ENCODE assay signal across 8 cellular contexts in the genomic region with DNA sequence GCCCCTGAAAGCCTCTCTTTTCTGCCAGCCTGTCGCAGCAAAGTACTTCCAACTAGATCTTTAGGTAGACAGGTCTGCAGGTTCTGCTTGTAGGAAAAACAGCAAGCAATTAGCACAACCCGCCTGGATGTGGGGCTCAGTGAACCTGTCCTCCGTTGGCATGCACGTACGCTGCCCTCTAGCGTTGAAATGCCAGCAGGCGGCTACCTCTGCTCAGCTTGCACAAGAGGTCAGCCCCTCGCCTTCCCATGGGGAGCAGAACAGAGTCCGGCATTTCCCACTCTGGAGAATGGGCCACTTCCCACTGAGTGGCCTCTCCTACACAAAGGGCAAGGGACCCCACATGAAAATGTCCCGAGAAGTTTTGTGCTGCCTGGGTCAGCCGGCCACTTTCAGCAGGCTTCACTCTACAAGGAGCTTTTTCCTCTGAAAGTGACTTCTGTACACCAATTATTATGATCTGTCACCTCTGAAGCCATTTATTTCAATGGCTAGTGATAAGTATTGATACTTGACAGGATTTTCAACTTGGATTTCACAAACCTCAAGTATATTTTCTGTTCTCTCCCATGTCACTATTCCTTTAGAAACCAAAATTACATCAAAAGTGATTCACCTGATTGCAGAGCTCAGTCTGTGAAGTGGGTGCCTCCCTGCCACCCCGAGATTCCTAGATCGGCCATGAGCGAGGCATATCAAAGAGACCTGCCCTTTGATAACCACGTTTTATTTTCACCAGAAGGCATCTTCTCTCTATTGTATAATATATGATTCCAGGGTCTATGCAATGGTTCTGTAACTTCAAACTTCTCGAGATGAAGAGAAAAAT. TPM values are rescaled to one million over a fixed set of nuclear protein-coding genes. Genes with fewer than 3 reads are reported as not detected.
DNase-seq lines count a peak whose midpoint lies in the region; ATAC-seq and TF ChIP-seq lines count a peak whose summit lies in the region.

No MANE protein-coding gene starts in this region.

- peaks cover 4% of the 10 kb centered on the region for H3K36me3 Mint-ChIP-seq in Calu3 (ENCODE audit: insufficient read depth, unreplicated experiment)
- H3K36me3 Mint-ChIP-seq in naive thymus-derived CD4-positive, alpha-beta T cell = peaks cover 0 to 3% (median 0%) of the 10 kb centered on the region in 5 donors

- CTCF ChIA-PET in Calu3 (lab: Charles Lee) = interaction anchor here (0.5 to 1.9 kb wide), 6 partner anchors 18 to 1605 kb away, joined by 3 to 10 read pairs (median 3); no protein-coding TSS in a partner anchor
- CTCF ChIA-PET in HEK293 (lab: Yijun Ruan, JAX) = interaction anchor here (0.6 to 6.0 kb wide), 28 partner anchors 10 to 369 kb away, joined by 3 to 50 read pairs (median 4); no protein-coding TSS in a partner anchor
- CTCF ChIA-PET in naive thymus-derived CD4-positive, alpha-beta T cell (lab: Charles Lee) = interaction anchor here (0.7 to 1.3 kb wide), 5 partner anchors 10 to 102 kb away, joined by 3 read pairs; no protein-coding TSS in a partner anchor

- H3K4me3 Mint-ChIP-seq in Calu3 (ENCODE audit: low read depth, unreplicated experiment) = no peak overlapping the region
- H3K4me3 Mint-ChIP-seq in naive thymus-derived CD4-positive, alpha-beta T cell = peak overlapping the region in 1 of 10 donors; percentile 15

- H3K27ac ChIP-seq in HEK293 (ENCODE audit: extremely low read depth, low read depth, low read length) (no peak overlapping the region), epithelial cell of prostate (no peak overlapping the region)
- H3K27ac ChIP-seq in naive thymus-derived CD4-positive, alpha-beta T cell (ENCODE audit: low read depth, low read length) = no peak overlapping the region

- H3K27me3 ChIP-seq in naive thymus-derived CD4-positive, alpha-beta T cell (ENCODE audit: control insufficient read depth in 2 of 2, insufficient read depth in 2 of 2, low read length in 2 of 2) = no peaks in the 10 kb centered on the region

- H3K4me1 Mint-ChIP-seq in Calu3 (ENCODE audit: low read depth, unreplicated experiment) = peaks cover 51% of the 10 kb centered on the region
- peaks cover 5 to 19% (median 11%) of the 10 kb centered on the region in 7 donors for H3K4me1 Mint-ChIP-seq in naive thymus-derived CD4-positive, alpha-beta T cell

- H3K4me1 ChIP-seq in HEK293 (ENCODE audit: control insufficient read depth, insufficient read depth, low read length) = peaks cover 2% of the 10 kb centered on the region; the same call in 1 of the 2 replicates
- H3K4me1 ChIP-seq in naive thymus-derived CD4-positive, alpha-beta T cell (ENCODE audit: control insufficient read depth in 2 of 2, insufficient read depth in 2 of 2, low read length in 2 of 2) = peaks cover 0 to 4% of the 10 kb centered on the region in 2 donors

- intact Hi-C loops in Calu3 (cut with micrococcal nuclease; ENCODE audit: unreplicated experiment) = loop anchor here (2.0 to 5.0 kb wide), 4 partner anchors 55 to 265 kb away; no protein-coding TSS in a partner anchor
- intact Hi-C loops in naive thymus-derived CD4-positive, alpha-beta T cell (cut with micrococcal nuclease) = loop anchor here (1.0 to 2.0 kb wide), 4 partner anchors 24 to 616 kb away; no protein-coding TSS in a partner anchor

- TF ChIP-seq CTCF in Calu3 (IDR thresholded peaks at IDR 0.05; ENCODE audit: unreplicated experiment) = peak; percentile 84
- TF ChIP-seq CTCF in HEK293 (tag by site-specific recombination; IDR thresholded peaks at IDR 0.05) = peak; percentile 78

- DNase-seq in Calu3 (peak; percentile 88), NOMO-1 (lab: John Stamatoyannopoulos, UW; ENCODE audit: unreplicated experiment in 2 of 2) (peak; percentile 43 to 47), epithelial cell of prostate (ENCODE audit: low read depth, low spot score) (peak; percentile 31)
- DNase-seq in activated CD8-positive, alpha-beta memory T cell treated with anti-CD3 and anti-CD28 coated beads for 24 hours = peak; percentile 79
- peak in 8 of 9 donors; percentile 25 to 59 (median 46) for DNase-seq in naive thymus-derived CD4-positive, alpha-beta T cell
- peak; percentile 15 to 46 for DNase-seq in stimulated activated CD8-positive, alpha-beta memory T cell treated with anti-CD3 and anti-CD28 coated beads, Interleukin-7, amount 100 ng/mL, for 48 hours (ENCODE audit: extremely low read depth in 1 of 2, low read depth in 1 of 2)

- no peak overlapping the region for H3K27ac Mint-ChIP-seq in Calu3 (ENCODE audit: unreplicated experiment)
- peak overlapping the region in 1 of 9 donors; percentile 32 for H3K27ac Mint-ChIP-seq in naive thymus-derived CD4-positive, alpha-beta T cell

- H3K36me3 ChIP-seq in HEK293 (ENCODE audit: control insufficient read depth in 2 of 2, insufficient read depth in 1 of 2, low read length in 2 of 2) = no peaks in the 10 kb centered on the region
- H3K36me3 ChIP-seq in naive thymus-derived CD4-positive, alpha-beta T cell (ENCODE audit: control insufficient read depth in 2 of 3, insufficient read depth in 3 of 3, low read length in 3 of 3) = no peaks in the 10 kb centered on the region

- POLR2A ChIA-PET in HEK293 (lab: Yijun Ruan, JAX) = no interaction called here
- POLR2A ChIA-PET in naive thymus-derived CD4-positive, alpha-beta T cell (lab: Charles Lee) = no interaction called here

- no peaks in the 10 kb centered on the region for H3K9me3 ChIP-seq in HEK293 (ENCODE audit: control insufficient read depth, insufficient read depth, low read depth, low read length)
- no peaks in the 10 kb centered on the region for H3K9me3 ChIP-seq in naive thymus-derived CD4-positive, alpha-beta T cell (ENCODE audit: control insufficient read depth in 2 of 3, low read length in 3 of 3)

- peak; percentile 71 for ATAC-seq in naive thymus-derived CD4-positive, alpha-beta T cell
- ATAC-seq in GM21423 (IDR thresholded peaks at IDR 0.05; ENCODE audit: unreplicated experiment) = no peak

- H3K9me3 Mint-ChIP-seq in Calu3 (ENCODE audit: low read depth, unreplicated experiment) = no peaks in the 10 kb centered on the region
- peaks cover 0 to 3% (median 0%) of the 10 kb centered on the region in 11 donors for H3K9me3 Mint-ChIP-seq in naive thymus-derived CD4-positive, alpha-beta T cell

- BruUV-seq in Calu3 (replicated peaks; lab: Mats Ljungman, UMichigan) = no TSS peak

- H3K27me3 Mint-ChIP-seq in Calu3 (ENCODE audit: unreplicated experiment) = no peaks in the 10 kb centered on the region
- H3K27me3 Mint-ChIP-seq in naive thymus-derived CD4-positive, alpha-beta T cell = peaks cover 41 to 77% (median 68%) of the 10 kb centered on the region in 5 donors

- H3K4me3 ChIP-seq in HEK293 (ENCODE audit: low read depth, low read length) = no peak overlapping the region
- H3K4me3 ChIP-seq in naive thymus-derived CD4-positive, alpha-beta T cell (ENCODE audit: low read length) = no peak overlapping the region

TF ChIP-seq in HEK293, 187 proteins besides CTCF, POLR2A, EP300 and RAD21:
- TF ChIP-seq ZSCAN16 (tag by site-specific recombination; IDR thresholded peaks at IDR 0.05) = 0 out of 2 replicates have a peak, but pooled peaks have one; percentile 70
- TF ChIP-seq ZNF530 (tag by site-specific recombination; IDR thresholded peaks at IDR 0.05; ENCODE audit: low read depth) = peak; percentile 98
- TF ChIP-seq ZNF2 (tag by site-specific recombination; IDR thresholded peaks at IDR 0.05) = 0 out of 2 replicates have a peak, but pooled peaks have one; percentile 34
- peak; percentile 81 for TF ChIP-seq ZNF654 (tag by site-specific recombination; IDR thresholded peaks at IDR 0.05; ENCODE audit: low read depth)
- TF ChIP-seq ZNF660 (tag by site-specific recombination; IDR thresholded peaks at IDR 0.05) = 0 out of 2 replicates have a peak, but pooled peaks have one; percentile 46
- TF ChIP-seq, protein P1, sequence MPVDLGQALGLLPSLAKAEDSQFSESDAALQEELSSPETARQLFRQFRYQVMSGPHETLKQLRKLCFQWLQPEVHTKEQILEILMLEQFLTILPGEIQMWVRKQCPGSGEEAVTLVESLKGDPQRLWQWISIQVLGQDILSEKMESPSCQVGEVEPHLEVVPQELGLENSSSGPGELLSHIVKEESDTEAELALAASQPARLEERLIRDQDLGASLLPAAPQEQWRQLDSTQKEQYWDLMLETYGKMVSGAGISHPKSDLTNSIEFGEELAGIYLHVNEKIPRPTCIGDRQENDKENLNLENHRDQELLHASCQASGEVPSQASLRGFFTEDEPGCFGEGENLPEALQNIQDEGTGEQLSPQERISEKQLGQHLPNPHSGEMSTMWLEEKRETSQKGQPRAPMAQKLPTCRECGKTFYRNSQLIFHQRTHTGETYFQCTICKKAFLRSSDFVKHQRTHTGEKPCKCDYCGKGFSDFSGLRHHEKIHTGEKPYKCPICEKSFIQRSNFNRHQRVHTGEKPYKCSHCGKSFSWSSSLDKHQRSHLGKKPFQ (tag by site-specific recombination; IDR thresholded peaks at IDR 0.05) = no peak
TF ChIP-seq in HEK293: peak in this region for 5.

RNA-seq across cellular contexts. Expression of gene JCAD, which starts 56.7 kb away (rescaled TPM):
- total RNA-seq in Calu3 (2022) = 0.54 and 0.66 TPM in 2 replicates
- under 1 TPM in 2 of 5 experiments, not detected in 3; 0.44 to 0.56 TPM for total RNA-seq in naive thymus-derived CD4-positive, alpha-beta T cell
- polyA plus RNA-seq in naive thymus-derived CD4-positive, alpha-beta T cell = not detected

Comparison
In these comparisons a context has a peak if more than half of its experiments do, and no peak if none do; other contexts are left out.
1. DNase-seq: peak in every context shown above with its lines; median percentile 88 in Calu3; 79 in activated CD8-positive, alpha-beta memory T cell treated with anti-CD3 and anti-CD28 coated beads for 24 hours; 46 in naive thymus-derived CD4-positive, alpha-beta T cell; 45 in NOMO-1; 31 in epithelial cell of prostate; 30 in stimulated activated CD8-positive, alpha-beta memory T cell treated with anti-CD3 and anti-CD28 coated beads, Interleukin-7, amount 100 ng/mL, for 48 hours.